Comparison of ENCODE assay signal across 9 cellular contexts in the genomic region with DNA sequence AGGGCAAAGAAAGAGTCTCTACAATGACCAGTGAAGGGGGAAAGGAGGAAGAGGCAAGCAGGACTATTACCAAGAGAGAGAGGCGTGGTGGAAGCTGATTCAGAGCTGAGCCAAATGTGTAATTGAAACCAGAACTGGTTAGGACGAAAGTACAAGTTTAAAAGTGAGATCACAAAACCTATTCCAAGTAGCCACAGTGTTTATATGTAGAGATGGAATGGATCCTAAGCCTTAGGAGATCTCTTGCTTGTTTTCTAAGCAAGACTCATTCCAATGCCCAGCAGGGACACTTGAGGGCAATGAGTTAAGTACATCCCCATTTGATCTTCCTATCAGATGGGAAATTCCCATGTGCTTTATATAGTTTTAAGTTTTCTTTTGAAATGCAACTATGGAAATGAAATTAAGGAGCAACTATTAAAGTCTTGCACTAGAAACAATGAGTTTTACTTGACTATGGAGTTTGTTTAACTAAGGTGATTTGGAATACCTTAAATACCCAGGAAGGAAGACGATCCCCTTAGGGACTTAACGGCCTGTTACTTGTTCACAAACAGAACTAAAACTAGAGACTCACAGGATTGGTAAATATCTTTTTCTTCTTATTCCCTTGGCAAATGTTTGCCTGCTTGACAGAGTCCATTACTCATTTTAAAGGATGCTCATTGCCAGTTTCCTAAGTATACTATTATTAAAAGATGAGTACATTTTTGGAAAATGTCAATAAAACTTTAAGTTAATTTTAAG. TPM values are rescaled to one million over a fixed set of nuclear protein-coding genes. Genes with fewer than 3 reads are reported as not detected.
DNase-seq lines count a peak whose midpoint lies in the region; ATAC-seq and TF ChIP-seq lines count a peak whose summit lies in the region.
"Had no signal": no experiment of that assay in that cellular context is flagged by ENCODE, and none has a peak within 500 bp of the region (broad histone marks: within the 10 kb centered on the region; RNA-seq: fewer than 3 reads in every experiment).

No MANE protein-coding gene starts in this region.

- ATAC-seq in GM18498 (IDR thresholded peaks at IDR 0.05; ENCODE audit: unreplicated experiment) (peak; percentile 93), GM21619 (IDR thresholded peaks at IDR 0.05; ENCODE audit: unreplicated experiment) (peak; percentile 94), right cardiac atrium (peak; percentile 51 to 56)
- ATAC-seq in activated CD8-positive, alpha-beta memory T cell treated with anti-CD3 and anti-CD28 coated beads, Interleukin-2, amount 10 ng/mL, durations not matched to agents 7 days and 5 days: no peak

- intact Hi-C loops in right cardiac atrium (cut with DNase I) (no loop called here), vagina (cut with DNase I) (no loop called here)

- peaks cover 8% of the 10 kb centered on the region for H3K4me1 Mint-ChIP-seq in activated CD8-positive, alpha-beta memory T cell treated with anti-CD3 and anti-CD28 coated beads, Interleukin-2, amount 10 ng/mL, durations not matched to agents 7 days and 5 days

- no peak overlapping the region for H3K4me3 ChIP-seq in right cardiac atrium (ENCODE audit: low read length)
- H3K4me3 ChIP-seq in vagina: no peak overlapping the region
- H3K4me3 ChIP-seq: heart left ventricle had no signal

- H3K36me3 Mint-ChIP-seq in activated CD8-positive, alpha-beta memory T cell treated with anti-CD3 and anti-CD28 coated beads, Interleukin-2, amount 10 ng/mL, durations not matched to agents 7 days and 5 days: no peaks in the 10 kb centered on the region

- no peak for TF ChIP-seq POLR2A in vagina (IDR thresholded peaks at IDR 0.05)

- DNase-seq in HS-5 (ENCODE audit: low read depth): peak; percentile 52
- no peak for DNase-seq in right cardiac atrium
- DNase-seq in NCI-H1092 (lab: John Stamatoyannopoulos, UW): no peak
- DNase-seq in activated CD8-positive, alpha-beta memory T cell treated with anti-CD3 and anti-CD28 coated beads, Interleukin-2, amount 10 ng/mL, durations not matched to agents 7 days and 5 days: no peak
- DNase-seq in vagina (ENCODE audit: extremely low spot score in 2 of 2): no peak
- no peak for DNase-seq in NCI-H1105 treated with DMSO at 0.1 percent for 48 hours (lab: John Stamatoyannopoulos, UW)
- DNase-seq: heart left ventricle had no signal

- H3K27me3 ChIP-seq in right cardiac atrium (ENCODE audit: control insufficient read depth, insufficient read depth): no peaks in the 10 kb centered on the region
- no peaks in the 10 kb centered on the region for H3K27me3 ChIP-seq in vagina

- no peaks in the 10 kb centered on the region for H3K36me3 ChIP-seq in vagina
- H3K36me3 ChIP-seq: heart left ventricle had no signal

- no peak overlapping the region for H3K4me3 Mint-ChIP-seq in activated CD8-positive, alpha-beta memory T cell treated with anti-CD3 and anti-CD28 coated beads, Interleukin-2, amount 10 ng/mL, durations not matched to agents 7 days and 5 days

- H3K9me3 ChIP-seq in right cardiac atrium (ENCODE audit: control insufficient read depth, low read length) (no peaks in the 10 kb centered on the region), vagina (no peaks in the 10 kb centered on the region)

- H3K27me3 Mint-ChIP-seq in activated CD8-positive, alpha-beta memory T cell treated with anti-CD3 and anti-CD28 coated beads, Interleukin-2, amount 10 ng/mL, durations not matched to agents 7 days and 5 days: peaks cover 38% of the 10 kb centered on the region

- no peak overlapping the region for H3K27ac Mint-ChIP-seq in activated CD8-positive, alpha-beta memory T cell treated with anti-CD3 and anti-CD28 coated beads, Interleukin-2, amount 10 ng/mL, durations not matched to agents 7 days and 5 days

- TF ChIP-seq CTCF in vagina (IDR thresholded peaks at IDR 0.05): no peak

- H3K4me1 ChIP-seq in right cardiac atrium (ENCODE audit: control insufficient read depth, insufficient read depth, low read length) (no peaks in the 10 kb centered on the region), vagina (no peaks in the 10 kb centered on the region)

- H3K9me3 Mint-ChIP-seq in activated CD8-positive, alpha-beta memory T cell treated with anti-CD3 and anti-CD28 coated beads, Interleukin-2, amount 10 ng/mL, durations not matched to agents 7 days and 5 days (ENCODE audit: low read depth): no peaks in the 10 kb centered on the region

- 56% methylated on average over 4 of the region's 4 CpGs for WGBS in right cardiac atrium

- CTCF ChIA-PET in activated CD8-positive, alpha-beta memory T cell treated with anti-CD3 and anti-CD28 coated beads, Interleukin-2, amount 10 ng/mL, durations not matched to agents 7 days and 5 days (lab: Charles Lee): no interaction called here

- no peak overlapping the region for H3K27ac ChIP-seq in right cardiac atrium (ENCODE audit: low read length)
- H3K27ac ChIP-seq in vagina: no peak overlapping the region

RNA-seq across cellular contexts. Expression of gene SNX2, which starts 51.1 kb away (rescaled TPM):
- total RNA-seq in right cardiac atrium (10 to 100 TPM; 42.3 to 47.4 (median 45.1) TPM), vagina (38.3 TPM)
- polyA plus RNA-seq in right cardiac atrium: 27.8 TPM
- 10 to 100 TPM; 29.5 to 34.8 TPM for total RNA-seq in activated CD8-positive, alpha-beta memory T cell treated with anti-CD3 and anti-CD28 coated beads, Interleukin-2, amount 10 ng/mL, durations not matched to agents 7 days and 5 days
